In the genomic region with DNA sequence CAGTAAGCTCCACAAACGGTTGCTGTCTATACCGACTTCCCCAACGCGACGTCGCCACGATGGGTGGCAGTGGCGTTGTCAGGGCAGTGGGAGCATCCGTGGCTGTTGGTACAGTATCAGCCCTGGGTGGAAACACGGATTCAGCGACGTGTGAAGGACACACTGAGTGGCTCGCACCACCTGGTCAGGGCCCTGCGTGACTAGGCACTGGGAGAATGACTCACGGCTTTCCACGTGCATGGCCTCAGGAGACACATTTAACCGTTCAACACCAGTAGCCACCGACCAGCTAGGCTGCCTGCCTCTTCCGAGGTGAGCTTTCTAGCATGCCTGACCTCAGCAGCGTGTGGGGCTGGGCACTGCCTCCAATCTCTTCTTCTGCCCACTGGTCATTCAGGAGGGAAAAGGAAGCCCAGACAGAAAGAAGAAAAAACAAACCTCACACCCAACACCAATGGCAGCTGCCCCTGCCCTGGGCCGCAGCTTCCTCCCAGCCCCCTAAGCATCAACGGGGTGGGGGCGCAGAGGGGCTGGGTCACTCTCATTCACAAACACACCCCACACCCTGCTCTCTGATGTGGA, we compare ENCODE assay signal across 8 cellular contexts. TPM values are rescaled to one million over a fixed set of nuclear protein-coding genes. Genes with fewer than 3 reads are reported as not detected.
A peak's percentile ranks its signal among the peaks of the same experiment; 100 is the strongest.
DNase-seq lines count a peak whose midpoint lies in the region; ATAC-seq and TF ChIP-seq lines count a peak whose summit lies in the region.

No MANE protein-coding gene starts in this region.

- no peaks in the 10 kb centered on the region for H3K9me3 Mint-ChIP-seq in activated CD4-positive, alpha-beta memory T cell treated with anti-CD3 and anti-CD28 coated beads for 36 hours
- no peaks in the 10 kb centered on the region for H3K9me3 Mint-ChIP-seq in neural crest cell

- peak overlapping the region in 3 of 4 donors; percentile 7 to 41 (median 10) for H3K4me3 ChIP-seq in esophagus squamous epithelium

- peaks cover 86 to 100% (median 94%) of the 10 kb centered on the region in 3 donors for H3K4me1 ChIP-seq in esophagus squamous epithelium

- peak overlapping the region; percentile 92 to 100 (median 98) for H3K27ac ChIP-seq in esophagus squamous epithelium

- peaks cover 67% of the 10 kb centered on the region for H3K4me1 Mint-ChIP-seq in activated CD4-positive, alpha-beta memory T cell treated with anti-CD3 and anti-CD28 coated beads for 36 hours (ENCODE audit: low read depth)
- peaks cover 66% of the 10 kb centered on the region for H3K4me1 Mint-ChIP-seq in neural crest cell

- POLR2A ChIA-PET in activated CD4-positive, alpha-beta memory T cell treated with anti-CD3 and anti-CD28 coated beads for 36 hours (lab: Charles Lee): interaction anchor here (0.8 to 2.0 kb wide), 5 partner anchors 15 to 59 kb away, joined by 3 to 8 read pairs (median 4); partner anchors contain the start of gene MYH9

- TF ChIP-seq CTCF in esophagus squamous epithelium (IDR thresholded peaks at IDR 0.05) (no peak), neural crest cell (conservative IDR thresholded peaks at IDR 0.05) (no peak)

- DNase-seq in activated gamma-delta T cell treated with Interleukin-2 at 50 U/mL for 16 hours (peak; percentile 56), activated gamma-delta T cell (lab: John Stamatoyannopoulos, UW) (no peak), esophagus squamous epithelium (lab: John Stamatoyannopoulos, UW) (no peak), neural crest cell (ENCODE audit: low read depth, low spot score) (no peak), Ammon's horn (ENCODE audit: low spot score) (no peak)
- peak; percentile 62 for DNase-seq in activated CD4-positive, alpha-beta memory T cell treated with anti-CD3 and anti-CD28 coated beads for 36 hours

- no peak for ATAC-seq in HG03045 (IDR thresholded peaks at IDR 0.05; ENCODE audit: unreplicated experiment)
- ATAC-seq in GM19328 (IDR thresholded peaks at IDR 0.05; ENCODE audit: unreplicated experiment): no peak

- H3K27ac Mint-ChIP-seq in activated CD4-positive, alpha-beta memory T cell treated with anti-CD3 and anti-CD28 coated beads for 36 hours: peak overlapping the region; percentile 99
- H3K27ac Mint-ChIP-seq in neural crest cell (ENCODE audit: unreplicated experiment): peak overlapping the region; percentile 87

- no peaks in the 10 kb centered on the region for H3K27me3 ChIP-seq in esophagus squamous epithelium

- intact Hi-C loops in activated CD4-positive, alpha-beta memory T cell treated with anti-CD3 and anti-CD28 coated beads for 36 hours (cut with micrococcal nuclease): loop anchor here (1.0 kb wide), 1 partner anchor 127 kb away; no protein-coding TSS in a partner anchor
- intact Hi-C loops in esophagus squamous epithelium (cut with DNase I): no loop called here

- TF ChIP-seq POLR2A in esophagus squamous epithelium (IDR thresholded peaks at IDR 0.05): no peak

- H3K27me3 Mint-ChIP-seq in activated CD4-positive, alpha-beta memory T cell treated with anti-CD3 and anti-CD28 coated beads for 36 hours: no peaks in the 10 kb centered on the region
- H3K27me3 Mint-ChIP-seq in neural crest cell (ENCODE audit: low read depth): no peaks in the 10 kb centered on the region

- CTCF ChIA-PET in activated CD4-positive, alpha-beta memory T cell treated with anti-CD3 and anti-CD28 coated beads for 36 hours (lab: Charles Lee): interaction anchor here (1.0 to 3.9 kb wide), 5 partner anchors 11 to 142 kb away, joined by 3 to 25 read pairs (median 4); no protein-coding TSS in a partner anchor

- peaks cover 91% of the 10 kb centered on the region for H3K36me3 Mint-ChIP-seq in activated CD4-positive, alpha-beta memory T cell treated with anti-CD3 and anti-CD28 coated beads for 36 hours
- peaks cover 8% of the 10 kb centered on the region for H3K36me3 Mint-ChIP-seq in neural crest cell (ENCODE audit: low read depth)

- H3K36me3 ChIP-seq in esophagus squamous epithelium: peaks cover 10 to 44% (median 22%) of the 10 kb centered on the region in 3 donors

- H3K9me3 ChIP-seq in esophagus squamous epithelium: no peaks in the 10 kb centered on the region

- 15 to 32% methylated on average over 20 of the region's 23 CpGs for WGBS in esophagus squamous epithelium, 2 donors

- peak overlapping the region; percentile 75 for H3K4me3 Mint-ChIP-seq in activated CD4-positive, alpha-beta memory T cell treated with anti-CD3 and anti-CD28 coated beads for 36 hours
- no peak overlapping the region for H3K4me3 Mint-ChIP-seq in neural crest cell

RNA-seq across cellular contexts. Expression of gene MYH9, which starts 59.0 kb away (rescaled TPM):
- total RNA-seq in activated CD4-positive, alpha-beta memory T cell treated with anti-CD3 and anti-CD28 coated beads for 36 hours: 100 to 1,000 TPM; 712 to 720 TPM
- 100 to 1,000 TPM; 216 to 339 (median 246) TPM for total RNA-seq in esophagus squamous epithelium
- 160 and 171 TPM in 2 replicates for total RNA-seq in neural crest cell

Comparison
In these comparisons a context has a peak if more than half of its experiments do, and no peak if none do; other contexts are left out.
1. DNase-seq: peak in activated gamma-delta T cell treated with Interleukin-2 at 50 U/mL for 16 hours (single experiment) and activated CD4-positive, alpha-beta memory T cell treated with anti-CD3 and anti-CD28 coated beads for 36 hours (single experiment); none in activated gamma-delta T cell (single experiment), esophagus squamous epithelium (single experiment), neural crest cell (single experiment) and Ammon's horn (single experiment).